In genomic region chr18:48875314-48875941, GRCh38 we compare ENCODE assay signal across 17 cellular contexts.
DNase-seq lines count a peak whose midpoint lies in the region; ATAC-seq and TF ChIP-seq lines count a peak whose summit lies in the region.
"Had no signal": no experiment of that assay in that cellular context is flagged by ENCODE, and none has a peak within 500 bp of the region (broad histone marks: within the 10 kb centered on the region; RNA-seq: fewer than 3 reads in every experiment).

No MANE protein-coding gene starts in this region.

- H3K4me2 ChIP-seq in OCI-LY7 (ENCODE audit: low read length) = no peak overlapping the region
- H3K4me2 ChIP-seq in osteoblast (ENCODE audit: insufficient read depth, low read length) = no peak overlapping the region
- H3K4me2 ChIP-seq: KMS-11 had no signal

- CTCF ChIA-PET in OCI-LY7 (lab: Charles Lee; ENCODE audit: unreplicated experiment) = no interaction called here

- H3K79me2 ChIP-seq in OCI-LY7 (ENCODE audit: insufficient read depth, low read depth, low read length) (no peaks in the 10 kb centered on the region), osteoblast (ENCODE audit: insufficient read depth, low read length) (no peaks in the 10 kb centered on the region)

- peak overlapping the region in 2 of 3 donors; percentile 20 to 76 for H3K27ac Mint-ChIP-seq in CD4-positive, CD25-positive, alpha-beta regulatory T cell

- intact Hi-C loops in OCI-LY7 (cut with micrococcal nuclease; ENCODE audit: unreplicated experiment) = no loop called here

- H3K9me3 Mint-ChIP-seq in CD4-positive, CD25-positive, alpha-beta regulatory T cell = peaks cover 0 to 3% (median 0%) of the 10 kb centered on the region in 7 donors

- H3K4me1 ChIP-seq in CD4-positive, CD25-positive, alpha-beta regulatory T cell (ENCODE audit: control insufficient read depth, insufficient read depth, low read length, poor library complexity, severe bottlenecking) = no peaks in the 10 kb centered on the region
- H3K4me1 ChIP-seq in OCI-LY7 (ENCODE audit: insufficient read depth, low read length, poor library complexity, severe bottlenecking) = peaks cover 2% of the 10 kb centered on the region
- peaks cover 26% of the 10 kb centered on the region for H3K4me1 ChIP-seq in osteoblast (ENCODE audit: insufficient read depth, low read length)
- peaks cover 20% of the 10 kb centered on the region for H3K4me1 ChIP-seq in foreskin keratinocyte
- H3K4me1 ChIP-seq: BE2C had no signal

- no peak for DNase-seq in CD4-positive, CD25-positive, alpha-beta regulatory T cell
- DNase-seq in OCI-LY7 (ENCODE audit: low spot score) = peak; percentile 8
- peak; percentile 7 for DNase-seq in epidermal melanocyte (ENCODE audit: insufficient read length, low spot score)
- peak; percentile 79 for DNase-seq in osteoblast (ENCODE audit: insufficient read length, low spot score, missing footprints)
- no peak for DNase-seq in HCEC 1CT
- DNase-seq in activated T-cell treated with anti-CD3 and anti-CD28 coated beads for 4 hours = no peak
- DNase-seq in foreskin keratinocyte = no peak
- DNase-seq: DMS 273 treated with DMSO at 0.1 percent for 48 hours, GOT3, NCI-H1417, NCI-H2029, NCI-H2171 treated with DMSO at 0.1 percent for 48 hours, NCI-H82 had no signal

- H3K9me3 ChIP-seq in CD4-positive, CD25-positive, alpha-beta regulatory T cell (ENCODE audit: control insufficient read depth in 2 of 2, low read length in 2 of 2) = no peaks in the 10 kb centered on the region
- no peaks in the 10 kb centered on the region for H3K9me3 ChIP-seq in OCI-LY7 (ENCODE audit: low read length)
- no peaks in the 10 kb centered on the region for H3K9me3 ChIP-seq in osteoblast (ENCODE audit: low read depth, low read length)
- H3K9me3 ChIP-seq: BE2C, SJSA1 had no signal

- no TSS peak for BruUV-seq in OCI-LY7 (replicated peaks; lab: Mats Ljungman, UMichigan)

- no peaks in the 10 kb centered on the region for H3K36me3 ChIP-seq in CD4-positive, CD25-positive, alpha-beta regulatory T cell (ENCODE audit: control insufficient read depth, insufficient read depth, low read length)
- H3K36me3 ChIP-seq in OCI-LY7 (ENCODE audit: insufficient read depth, low read length) (no peaks in the 10 kb centered on the region), osteoblast (ENCODE audit: insufficient read depth, low read length) (no peaks in the 10 kb centered on the region)
- H3K36me3 ChIP-seq: BE2C, SJSA1 had no signal

- H3K4me1 Mint-ChIP-seq in CD4-positive, CD25-positive, alpha-beta regulatory T cell = peaks cover 0 to 9% (median 0%) of the 10 kb centered on the region in 4 donors

- H4K20me1 ChIP-seq in OCI-LY7 (ENCODE audit: insufficient read depth, low read length) = no peaks in the 10 kb centered on the region
- H4K20me1 ChIP-seq in osteoblast (ENCODE audit: insufficient read depth, low read length) = no peaks in the 10 kb centered on the region

- H3K4me3 Mint-ChIP-seq in CD4-positive, CD25-positive, alpha-beta regulatory T cell = no peak overlapping the region

- H3K27me3 Mint-ChIP-seq in CD4-positive, CD25-positive, alpha-beta regulatory T cell = no peaks in the 10 kb centered on the region

- no peaks in the 10 kb centered on the region for H3K9me2 ChIP-seq in OCI-LY7 (ENCODE audit: insufficient read depth, low read length)

- H3K27me3 ChIP-seq in CD4-positive, CD25-positive, alpha-beta regulatory T cell (ENCODE audit: control insufficient read depth, insufficient read depth, low read length) = no peaks in the 10 kb centered on the region
- H3K27me3 ChIP-seq in osteoblast (ENCODE audit: insufficient read depth, low read length) = no peaks in the 10 kb centered on the region
- no peaks in the 10 kb centered on the region for H3K27me3 ChIP-seq in foreskin keratinocyte
- H3K27me3 ChIP-seq: BE2C, SJSA1 had no signal

- no peaks in the 10 kb centered on the region for H3K36me3 Mint-ChIP-seq in CD4-positive, CD25-positive, alpha-beta regulatory T cell

- no peak for ATAC-seq in CD4-positive, CD25-positive, alpha-beta regulatory T cell (ENCODE audit: low read depth in 2 of 2)
- ATAC-seq in GM18867 (IDR thresholded peaks at IDR 0.05; ENCODE audit: unreplicated experiment) (no peak), foreskin keratinocyte (no peak)

- TF ChIP-seq CTCF in OCI-LY7 (conservative IDR thresholded peaks at IDR 0.05; ENCODE audit: low read length) = no peak
- TF ChIP-seq CTCF in osteoblast (IDR thresholded peaks at IDR 0.05; ENCODE audit: extremely low read depth, low read depth, low read length) = no peak
- TF ChIP-seq CTCF in foreskin keratinocyte (conservative IDR thresholded peaks at IDR 0.05) = no peak

- no peak overlapping the region for H3K27ac ChIP-seq in CD4-positive, CD25-positive, alpha-beta regulatory T cell (ENCODE audit: insufficient read depth, low read length, poor library complexity, severe bottlenecking)
- H3K27ac ChIP-seq in OCI-LY7 (ENCODE audit: low read depth, low read length, poor library complexity, severe bottlenecking) = no peak overlapping the region
- H3K27ac ChIP-seq in osteoblast (ENCODE audit: low read depth, low read length) = no peak overlapping the region
- no peak overlapping the region for H3K27ac ChIP-seq in foreskin keratinocyte
- H3K27ac ChIP-seq: KMS-11, SJSA1 had no signal

- POLR2A ChIA-PET in OCI-LY7 (lab: Charles Lee) = no interaction called here

- H3K4me3 ChIP-seq in CD4-positive, CD25-positive, alpha-beta regulatory T cell (ENCODE audit: low read depth, low read length) = no peak overlapping the region
- H3K4me3 ChIP-seq in OCI-LY7 (ENCODE audit: low read depth, low read length, poor library complexity, severe bottlenecking) (no peak overlapping the region), osteoblast (ENCODE audit: insufficient read depth, low read length) (no peak overlapping the region)
- H3K4me3 ChIP-seq: SJSA1 had no signal

- H2AFZ ChIP-seq in OCI-LY7 (ENCODE audit: low read length) (no peak overlapping the region), osteoblast (ENCODE audit: low read length) (no peak overlapping the region)

Comparison
In these comparisons a context has a peak if more than half of its experiments do, and no peak if none do; other contexts are left out.
1. DNase-seq: peak in OCI-LY7 (single experiment), epidermal melanocyte (single experiment) and osteoblast (single experiment); none in CD4-positive, CD25-positive, alpha-beta regulatory T cell (0 of 3), HCEC 1CT (single experiment), activated T-cell treated with anti-CD3 and anti-CD28 coated beads for 4 hours (single experiment) and foreskin keratinocyte (0 of 2).